In genomic region chr2:174246944-174247381, GRCh38 we compare ENCODE assay signal across 8 cellular contexts. TPM values are rescaled to one million over a fixed set of nuclear protein-coding genes. Genes with fewer than 3 reads are reported as not detected.
DNase-seq lines count a peak whose midpoint lies in the region; ATAC-seq and TF ChIP-seq lines count a peak whose summit lies in the region.

No MANE protein-coding gene starts in this region.

- peak overlapping the region; percentile 85 for H3K4me2 ChIP-seq in DND-41 (ENCODE audit: insufficient read depth, low read length)

- ATAC-seq in DND-41 (ENCODE audit: insufficient read depth, low read depth) = no peak
- ATAC-seq in GM18909 (IDR thresholded peaks at IDR 0.05; ENCODE audit: poor library complexity, unreplicated experiment) = no peak

- H3K4me1 Mint-ChIP-seq in activated naive CD8-positive, alpha-beta T cell (ENCODE audit: low read depth) = peaks cover 35% of the 10 kb centered on the region

- H2AFZ ChIP-seq in DND-41 (ENCODE audit: low read depth, low read length) = no peak overlapping the region

- no peaks in the 10 kb centered on the region for H3K27me3 ChIP-seq in DND-41 (ENCODE audit: insufficient read depth, low read length, poor library complexity)
- no peaks in the 10 kb centered on the region for H3K27me3 ChIP-seq in HL-60 (ENCODE audit: insufficient read depth, poor library complexity, severe bottlenecking)

- H3K4me3 Mint-ChIP-seq in activated naive CD8-positive, alpha-beta T cell = peak overlapping the region; percentile 42

- 67 to 83% methylated on average over 9 to 13 of the region's 18 CpGs for WGBS in mesodermal cell (ENCODE audit: insufficient coverage in 2 of 2), 2 experiments

- H4K20me1 ChIP-seq in DND-41 (ENCODE audit: insufficient read depth, low read length) = peaks cover 28% of the 10 kb centered on the region

- no peak for DNase-seq in DND-41
- no peak for DNase-seq in HL-60 (ENCODE audit: low read depth in 1 of 2, low spot score in 1 of 2)
- DNase-seq in stimulated activated CD4-positive, alpha-beta T cell treated with anti-CD3 and anti-CD28 coated beads, Interleukin-1b, Interleukin-23, amount 100 ng/mL, for 48 hours = no peak
- no peak for DNase-seq in stimulated activated CD4-positive, alpha-beta T cell treated with anti-CD3 and anti-CD28 coated beads, Interleukin-4, amount 100 ng/mL, for 24 hours
- DNase-seq in GOT3 (lab: John Stamatoyannopoulos, UW) = no peak

- no peak overlapping the region for H3K27ac Mint-ChIP-seq in activated naive CD8-positive, alpha-beta T cell

- H3K27me3 Mint-ChIP-seq in activated naive CD8-positive, alpha-beta T cell = no peaks in the 10 kb centered on the region

- H3K79me2 ChIP-seq in DND-41 (ENCODE audit: insufficient read depth, low read length) = peaks cover 66% of the 10 kb centered on the region

- H3K4me1 ChIP-seq in DND-41 (ENCODE audit: insufficient read depth, low read length) = peaks cover 56% of the 10 kb centered on the region
- no peaks in the 10 kb centered on the region for H3K4me1 ChIP-seq in mesodermal cell (ENCODE audit: control insufficient read depth, insufficient read depth, low read length, poor library complexity, severe bottlenecking)

- H3K9me3 ChIP-seq in DND-41 (ENCODE audit: insufficient read depth, low read length, severe bottlenecking) = no peaks in the 10 kb centered on the region
- no peaks in the 10 kb centered on the region for H3K9me3 ChIP-seq in mesodermal cell (ENCODE audit: control insufficient read depth, low read length)

- peaks cover 12% of the 10 kb centered on the region for H3K36me3 Mint-ChIP-seq in activated naive CD8-positive, alpha-beta T cell

- H3K36me3 ChIP-seq in DND-41 (ENCODE audit: insufficient read depth, low read length) (peaks cover 40% of the 10 kb centered on the region), mesodermal cell (ENCODE audit: control insufficient read depth, insufficient read depth, low read length) (peaks cover 42% of the 10 kb centered on the region)

- no peaks in the 10 kb centered on the region for H3K9me3 Mint-ChIP-seq in activated naive CD8-positive, alpha-beta T cell (ENCODE audit: low read depth)

- TF ChIP-seq CTCF in DND-41 (IDR thresholded peaks at IDR 0.05; ENCODE audit: borderline replicate concordance, extremely low read depth, low read length, poor library complexity, severe bottlenecking) = no peak
- no peak for TF ChIP-seq CTCF in HL-60 (IDR thresholded peaks at IDR 0.05; ENCODE audit: insufficient read depth, low read length)

- H3K9ac ChIP-seq in DND-41 (ENCODE audit: low read depth, low read length) = peak overlapping the region; percentile 77

- H3K27ac ChIP-seq in DND-41 (ENCODE audit: low read length) (no peak overlapping the region), HL-60 (replicated peaks) (no peak overlapping the region), mesodermal cell (ENCODE audit: low read depth, low read length, severe bottlenecking) (no peak overlapping the region)

- peak overlapping the region; percentile 64 to 82; a peak in 3 of 4 replicates for H3K4me3 ChIP-seq in DND-41 (ENCODE audit: low read depth in 1 of 2, low read length in 2 of 2)
- peak overlapping the region; percentile 94 for H3K4me3 ChIP-seq in HL-60 (replicated peaks; ENCODE audit: insufficient read depth, low read length)
- peak overlapping the region; percentile 77 for H3K4me3 ChIP-seq in mesodermal cell (ENCODE audit: extremely low read depth, insufficient read depth, low read length, poor library complexity, severe bottlenecking)

RNA-seq across cellular contexts. Expression of gene OLA1, which starts 1.4 kb away (rescaled TPM):
- polyA plus RNA-seq in mesodermal cell (2013, experiment 1 of 2) = 102 TPM
- 122 TPM for polyA plus RNA-seq in mesodermal cell (2013, experiment 2 of 2)
